In genomic region chr12:111064982-111065381, GRCh38 we compare ENCODE assay signal across 37 cellular contexts. TPM values are rescaled to one million over a fixed set of nuclear protein-coding genes. Genes with fewer than 3 reads are reported as not detected.
"Had no signal": no experiment of that assay in that cellular context is flagged by ENCODE, and none has a peak within 500 bp of the region (broad histone marks: within the 10 kb centered on the region; RNA-seq: fewer than 3 reads in every experiment).

No MANE protein-coding gene starts in this region.

- H3K4me1 ChIP-seq: adrenal gland, body of pancreas, esophagus muscularis mucosa, foreskin keratinocyte, gastrocnemius medialis had no signal

- FAIRE-seq: colon, endometrium had no signal

- H3K27ac ChIP-seq: adrenal gland, body of pancreas, esophagus muscularis mucosa, foreskin keratinocyte, gastrocnemius medialis, heart left ventricle had no signal

- H3K27me3 ChIP-seq: adrenal gland, body of pancreas, foreskin keratinocyte had no signal

- H3K4me3 ChIP-seq: adrenal gland, body of pancreas, esophagus muscularis mucosa, gastrocnemius medialis, heart left ventricle had no signal

- ATAC-seq: activated CD4-positive, alpha-beta T cell treated with anti-CD3 and anti-CD28 coated beads for 36 hours; activated CD8-positive, alpha-beta memory T cell treated with anti-CD3 and anti-CD28 coated beads, Interleukin-2, amount 10 ng/mL, durations not matched to agents 7 days and 5 days; activated CD8-positive, alpha-beta T cell treated with anti-CD3 and anti-CD28 coated beads, Interleukin-2, amount 10 ng/mL, durations not matched to agents 7 days and 5 days; activated naive CD8-positive, alpha-beta T cell treated with anti-CD3 and anti-CD28 coated beads, Interleukin-2, amount 50 U/mL, for 24 hours; body of pancreas; foreskin keratinocyte; gastrocnemius medialis; heart left ventricle; T-helper 17 cell had no signal

- H3K9me3 ChIP-seq: adrenal gland, body of pancreas, gastrocnemius medialis had no signal

- DNase-seq: activated CD4-positive, alpha-beta memory T cell treated with anti-CD3 and anti-CD28 coated beads for 36 hours; activated CD4-positive, alpha-beta T cell treated with anti-CD3 and anti-CD28 coated beads for 36 hours; activated CD4-positive, alpha-beta T cell treated with anti-CD3 and anti-CD28 coated beads, Interleukin-2, amount 10 ng/mL, durations not matched to agents 24 days and 14 days; activated CD4-positive, CD25-positive, alpha-beta regulatory T cell; activated CD4-positive, CD25-positive, alpha-beta regulatory T cell treated with anti-CD3 and anti-CD28 coated beads, Interleukin-2, amount 50 U/mL, for 72 hours; activated CD8-positive, alpha-beta memory T cell treated with anti-CD3 and anti-CD28 coated beads, Interleukin-2, amount 10 ng/mL, durations not matched to agents 7 days and 5 days; activated CD8-positive, alpha-beta memory T cell treated with anti-CD3 and anti-CD28 coated beads, Interleukin-2, amount 50 U/mL, for 4 hours; activated CD8-positive, alpha-beta T cell treated with anti-CD3 and anti-CD28 coated beads, Interleukin-2, amount 10 ng/mL, durations not matched to agents 7 days and 5 days; activated effector memory CD4-positive, alpha-beta T cell treated with anti-CD3 and anti-CD28 coated beads, Interleukin-2, amount 50 U/mL, for 16 hours; activated naive CD4-positive, alpha-beta T cell treated with anti-CD3 and anti-CD28 coated beads for 36 hours; activated naive CD8-positive, alpha-beta T cell treated with anti-CD3 and anti-CD28 coated beads for 36 hours; activated naive CD8-positive, alpha-beta T cell treated with anti-CD3 and anti-CD28 coated beads, Interleukin-2, amount 50 U/mL, for 24 hours; activated T-cell treated with anti-CD3 and anti-CD28 coated beads, Interleukin-2, amount 50 U/mL, for 1 hour; activated T-cell treated with anti-CD3 and anti-CD28 coated beads, Interleukin-2, amount 50 U/mL, for 48 hours; adrenal gland; amygdala; body of pancreas; caudate nucleus; cortex of kidney; dermis blood vessel endothelial cell; effector CD8-positive, alpha-beta T cell; erythroblast; foreskin keratinocyte; gastrocnemius medialis; glutamatergic neuron; heart left ventricle; T-helper 1 cell; T-helper 17 cell; T1000 had no signal

- H3K36me3 ChIP-seq: adrenal gland, esophagus muscularis mucosa, gastrocnemius medialis, heart left ventricle had no signal

RNA-seq across cellular contexts. Expression of gene CUX2, which starts 31.0 kb away (rescaled TPM):
- total RNA-seq: activated CD8-positive, alpha-beta memory T cell treated with anti-CD3 and anti-CD28 coated beads for 36 hours; activated T-helper 1 cell treated with anti-CD3 and anti-CD28 coated beads, Interleukin-12 subunit alpha, Interleukin-12 subunit beta, Interleukin-2, Interleukin-4 antibody, amounts not matched to agents 30 ng/mL and 10 ng/mL and 1 ng/mL, durations not matched to agents 14 hours and 24 hours and 36 hours; activated T-helper 2 cell treated with anti-CD3 and anti-CD28 coated beads, Interferon-gamma antibody, Interleukin-2, Interleukin-4, amounts not matched to agents 10 μg/mL and 5 μg/mL and 100 μg/mL, durations not matched to agents 14 hours and 24 hours and 36 hours; body of pancreas; chondrocyte; dermis blood vessel endothelial cell; foreskin keratinocyte; T-helper 17 cell had no signal
- polyA plus RNA-seq: aorta, foreskin keratinocyte, heart left ventricle had no signal
